ENCODE assay signal across 17 cellular contexts in genomic region chr4:24533364-24533763, GRCh38. TPM values are rescaled to one million over a fixed set of nuclear protein-coding genes. Genes with fewer than 3 reads are reported as not detected.
DNase-seq lines count a peak whose midpoint lies in the region; ATAC-seq and TF ChIP-seq lines count a peak whose summit lies in the region.
"Had no signal": no experiment of that assay in that cellular context is flagged by ENCODE, and none has a peak within 500 bp of the region (broad histone marks: within the 10 kb centered on the region; RNA-seq: fewer than 3 reads in every experiment).

No MANE protein-coding gene starts in this region.

- CTCF ChIA-PET in BJ (lab: Yijun Ruan, JAX) = interaction anchor here (0.7 to 1.4 kb wide), 4 partner anchors 19 to 447 kb away, joined by 3 to 4 read pairs (median 4); no protein-coding TSS in a partner anchor

- H3K36me3 ChIP-seq in BJ (ENCODE audit: control insufficient read depth, insufficient read depth, low read length) = peaks cover 5% of the 10 kb centered on the region

- no peaks in the 10 kb centered on the region for H3K27me3 Mint-ChIP-seq in HFFc6 (ENCODE audit: insufficient read depth)
- no peaks in the 10 kb centered on the region for H3K27me3 Mint-ChIP-seq in activated T-helper 1 cell treated with anti-CD3 and anti-CD28 coated beads, Interleukin-12 subunit alpha, Interleukin-12 subunit beta, Interleukin-2, Interleukin-4 antibody, amounts not matched to agents 30 ng/mL and 10 ng/mL and 1 ng/mL, durations not matched to agents 14 hours and 24 hours and 36 hours (ENCODE audit: insufficient read depth)
- H3K27me3 Mint-ChIP-seq: IgD-negative memory B cell had no signal

- peaks cover 28% of the 10 kb centered on the region for H3K36me3 Mint-ChIP-seq in HFFc6 (ENCODE audit: low read depth)
- H3K36me3 Mint-ChIP-seq in activated T-helper 1 cell treated with anti-CD3 and anti-CD28 coated beads, Interleukin-12 subunit alpha, Interleukin-12 subunit beta, Interleukin-2, Interleukin-4 antibody, amounts not matched to agents 30 ng/mL and 10 ng/mL and 1 ng/mL, durations not matched to agents 14 hours and 24 hours and 36 hours (ENCODE audit: low read depth) = peaks cover 44% of the 10 kb centered on the region

- POLR2A ChIA-PET in BJ (lab: Charles Lee) = no interaction called here

- TF ChIP-seq CTCF in BJ (IDR thresholded peaks at IDR 0.05; ENCODE audit: insufficient read depth, low read depth, low read length) (no peak), HFFc6 (IDR thresholded peaks at IDR 0.05) (no peak), fibroblast of pulmonary artery (IDR thresholded peaks at IDR 0.05; ENCODE audit: low read length, missing control alignments) (no peak)

- no peaks in the 10 kb centered on the region for H3K27me3 ChIP-seq in BJ (ENCODE audit: control insufficient read depth, insufficient read depth, low read length)

- H3K27ac Mint-ChIP-seq in HFFc6 = peak overlapping the region; percentile 60
- peak overlapping the region; percentile 12 for H3K27ac Mint-ChIP-seq in activated T-helper 1 cell treated with anti-CD3 and anti-CD28 coated beads, Interleukin-12 subunit alpha, Interleukin-12 subunit beta, Interleukin-2, Interleukin-4 antibody, amounts not matched to agents 30 ng/mL and 10 ng/mL and 1 ng/mL, durations not matched to agents 14 hours and 24 hours and 36 hours
- H3K27ac Mint-ChIP-seq: CD14-positive monocyte, IgD-negative memory B cell had no signal

- intact Hi-C loops in activated T-helper 1 cell treated with anti-CD3 and anti-CD28 coated beads, Interleukin-12 subunit alpha, Interleukin-12 subunit beta, Interleukin-2, Interleukin-4 antibody, amounts not matched to agents 30 ng/mL and 10 ng/mL and 1 ng/mL, durations not matched to agents 14 hours and 24 hours and 36 hours (cut with micrococcal nuclease) = no loop called here

- H3K4me3 ChIP-seq in BJ (ENCODE audit: low read depth, low read length) (no peak overlapping the region), fibroblast of pulmonary artery (replicated peaks; ENCODE audit: low read depth, low read length) (no peak overlapping the region)

- no peak for ATAC-seq in GM19324 (IDR thresholded peaks at IDR 0.05; ENCODE audit: low FRiP score, unreplicated experiment)
- ATAC-seq in HG03095 (IDR thresholded peaks at IDR 0.05; ENCODE audit: unreplicated experiment) = no peak

- H3K4me1 Mint-ChIP-seq in HFFc6 (ENCODE audit: low read depth) = peaks cover 29% of the 10 kb centered on the region
- peaks cover 13% of the 10 kb centered on the region for H3K4me1 Mint-ChIP-seq in activated T-helper 1 cell treated with anti-CD3 and anti-CD28 coated beads, Interleukin-12 subunit alpha, Interleukin-12 subunit beta, Interleukin-2, Interleukin-4 antibody, amounts not matched to agents 30 ng/mL and 10 ng/mL and 1 ng/mL, durations not matched to agents 14 hours and 24 hours and 36 hours (ENCODE audit: low read depth)
- H3K4me1 Mint-ChIP-seq: CD14-positive monocyte had no signal

- H3K9me3 Mint-ChIP-seq in HFFc6 = no peaks in the 10 kb centered on the region
- H3K9me3 Mint-ChIP-seq in activated T-helper 1 cell treated with anti-CD3 and anti-CD28 coated beads, Interleukin-12 subunit alpha, Interleukin-12 subunit beta, Interleukin-2, Interleukin-4 antibody, amounts not matched to agents 30 ng/mL and 10 ng/mL and 1 ng/mL, durations not matched to agents 14 hours and 24 hours and 36 hours = no peaks in the 10 kb centered on the region
- H3K9me3 Mint-ChIP-seq: CD14-positive monocyte, IgD-negative memory B cell had no signal

- no peak overlapping the region for H3K4me3 Mint-ChIP-seq in HFFc6
- no peak overlapping the region for H3K4me3 Mint-ChIP-seq in activated T-helper 1 cell treated with anti-CD3 and anti-CD28 coated beads, Interleukin-12 subunit alpha, Interleukin-12 subunit beta, Interleukin-2, Interleukin-4 antibody, amounts not matched to agents 30 ng/mL and 10 ng/mL and 1 ng/mL, durations not matched to agents 14 hours and 24 hours and 36 hours
- H3K4me3 Mint-ChIP-seq: CD14-positive monocyte, IgD-negative memory B cell had no signal

- peak; percentile 26 for DNase-seq in BJ (ENCODE audit: low read depth)
- DNase-seq in HFFc6 = peak; percentile 29
- no peak for DNase-seq in activated T-helper 1 cell treated with anti-CD3 and anti-CD28 coated beads, Interleukin-12 subunit alpha, Interleukin-12 subunit beta, Interleukin-2, Interleukin-4 antibody, amounts not matched to agents 30 ng/mL and 10 ng/mL and 1 ng/mL, durations not matched to agents 14 hours and 24 hours and 36 hours (ENCODE audit: low spot score)
- DNase-seq in fibroblast of pulmonary artery (ENCODE audit: low read depth) = peak; percentile 35
- no peak for DNase-seq in stimulated activated naive CD4-positive, alpha-beta T cell (lab: John Stamatoyannopoulos, UW)
- no peak for DNase-seq in NCI-H1105 treated with DMSO at 0.1 percent for 48 hours (lab: John Stamatoyannopoulos, UW)
- DNase-seq: COR-L47, HCEC 1CT, NCI-H1092 treated with DMSO at 0.1 percent for 48 hours, NCI-H1694, NCI-H510A treated with DMSO at 0.1 percent for 48 hours, NCI-H82, SW 1271 had no signal

RNA-seq across cellular contexts. Expression of gene DHX15, which starts 51.0 kb away (rescaled TPM):
- 53.2 and 97.9 TPM in 2 replicates for polyA plus RNA-seq in BJ (2011; rRNA removed)
- polyA minus RNA-seq in BJ (2011; rRNA and poly(A)+ RNA removed) = 60.2 and 71.0 TPM in 2 replicates
- 100 to 1,000 TPM in 5 of 6 experiments, 10 to 100 TPM in 1; 98.9 to 117 (median 110) TPM for total RNA-seq in HFFc6 (2021; fragmentation: NEBNext Ultra II Directional; extraction: Animal tissue kit (Norgen Biotek cat#: 25700))
- total RNA-seq in activated T-helper 1 cell treated with anti-CD3 and anti-CD28 coated beads, Interleukin-12 subunit alpha, Interleukin-12 subunit beta, Interleukin-2, Interleukin-4 antibody, amounts not matched to agents 30 ng/mL and 10 ng/mL and 1 ng/mL, durations not matched to agents 14 hours and 24 hours and 36 hours = 246 and 260 TPM in 2 replicates

Comparison
In these comparisons a context has a peak if more than half of its experiments do, and no peak if none do; other contexts are left out.
1. DNase-seq: peak in BJ (single experiment), HFFc6 (single experiment) and fibroblast of pulmonary artery (single experiment); none in activated T-helper 1 cell treated with anti-CD3 and anti-CD28 coated beads, Interleukin-12 subunit alpha, Interleukin-12 subunit beta, Interleukin-2, Interleukin-4 antibody, amounts not matched to agents 30 ng/mL and 10 ng/mL and 1 ng/mL, durations not matched to agents 14 hours and 24 hours and 36 hours (single experiment), stimulated activated naive CD4-positive, alpha-beta T cell (0 of 6) and NCI-H1105 treated with DMSO at 0.1 percent for 48 hours (single experiment).